Comparison of ENCODE assay signal across 8 cellular contexts in genomic region chr16:1645914-1646525, GRCh38. TPM values are rescaled to one million over a fixed set of nuclear protein-coding genes. Genes with fewer than 3 reads are reported as not detected.
DNase-seq lines count a peak whose midpoint lies in the region; ATAC-seq and TF ChIP-seq lines count a peak whose summit lies in the region.

No MANE protein-coding gene starts in this region.

- no TSS peak for BruUV-seq in Panc1 (replicated peaks; lab: Mats Ljungman, UMichigan)

- no peaks in the 10 kb centered on the region for H3K27me3 Mint-ChIP-seq in activated naive CD8-positive, alpha-beta T cell treated with anti-CD3 and anti-CD28 coated beads for 36 hours

- peak; percentile 82 for ATAC-seq in Panc1
- no peak for ATAC-seq in GM21786 (IDR thresholded peaks at IDR 0.05; ENCODE audit: unreplicated experiment)
- ATAC-seq in GM18517 (IDR thresholded peaks at IDR 0.05; ENCODE audit: unreplicated experiment), result no peak

- H3K9me3 ChIP-seq in Panc1 (ENCODE audit: control insufficient read depth, insufficient read depth, low read depth, low read length), result no peaks in the 10 kb centered on the region
- H3K9me3 ChIP-seq in transverse colon, result no peaks in the 10 kb centered on the region

- no peaks in the 10 kb centered on the region for H3K9me3 Mint-ChIP-seq in activated naive CD8-positive, alpha-beta T cell treated with anti-CD3 and anti-CD28 coated beads for 36 hours

- intact Hi-C loops in Panc1 (cut with micrococcal nuclease; ENCODE audit: unreplicated experiment), result no loop called here
- intact Hi-C loops in transverse colon (cut with DNase I; ENCODE audit: low total_unique reads), result no loop called here

- peaks cover 4% of the 10 kb centered on the region; the same call in 1 of the 2 replicates for H3K36me3 ChIP-seq in Panc1 (ENCODE audit: control insufficient read depth, insufficient read depth, low read length)
- H3K36me3 ChIP-seq in transverse colon, result peaks cover 0 to 22% (median 9%) of the 10 kb centered on the region in 4 donors

- H3K27me3 ChIP-seq in Panc1 (ENCODE audit: control insufficient read depth, insufficient read depth, low read length), result no peaks in the 10 kb centered on the region
- no peaks in the 10 kb centered on the region for H3K27me3 ChIP-seq in transverse colon

- WGBS in transverse colon (ENCODE audit: low coverage in 1 of 2), 2 donors, result 76% methylated on average over 4 to 13 of the region's 13 CpGs

- H3K4me3 Mint-ChIP-seq in activated naive CD8-positive, alpha-beta T cell treated with anti-CD3 and anti-CD28 coated beads for 36 hours, result no peak overlapping the region

- TF ChIP-seq CTCF in Panc1 (IDR thresholded peaks at IDR 0.05), result no peak
- no peak for TF ChIP-seq CTCF in transverse colon (IDR thresholded peaks at IDR 0.05)

- in situ Hi-C loops in Caki2 (cut with HindIII; ENCODE audit: low pct_unique_long_range_greater_than_20kb, low sequenced_read_pairs), result no loop called here
- in situ Hi-C loops in Panc1 (cut with HindIII; ENCODE audit: low pct_unique_long_range_greater_than_20kb, low sequenced_read_pairs), result no loop called here
- in situ Hi-C loops in transverse colon (cut with MboI; ENCODE audit: low pct_ligation_motif_present in 1 of 4, low pct_unique_long_range_greater_than_20kb in 1 of 4, low sequenced_read_pairs in 3 of 4), result no loop called here

- 0 out of 2 replicates have a peak, but pooled peaks cover 5% of the 10 kb centered on the region for H3K4me1 ChIP-seq in Panc1 (ENCODE audit: control insufficient read depth, insufficient read depth, low read length)
- no peaks in the 10 kb centered on the region for H3K4me1 ChIP-seq in transverse colon

- peaks cover 28% of the 10 kb centered on the region for H3K36me3 Mint-ChIP-seq in activated naive CD8-positive, alpha-beta T cell treated with anti-CD3 and anti-CD28 coated beads for 36 hours

- H3K4me1 Mint-ChIP-seq in activated naive CD8-positive, alpha-beta T cell treated with anti-CD3 and anti-CD28 coated beads for 36 hours, result peaks cover 21% of the 10 kb centered on the region

- H3K4me3 ChIP-seq in Panc1 (ENCODE audit: low read depth in 2 of 2, low read length in 2 of 2), result no peak overlapping the region
- no peak overlapping the region for H3K4me3 ChIP-seq in transverse colon

- H3K27ac ChIP-seq in Panc1 (ENCODE audit: low read length), result peak overlapping the region; percentile 5
- H3K27ac ChIP-seq in transverse colon, result no peak overlapping the region

- POLR2A ChIA-PET in Panc1 (lab: Charles Lee), result interaction anchor here (0.6 kb wide), 1 partner anchor 227 kb away, joined by 8 read pairs; no protein-coding TSS in a partner anchor

- CTCF ChIA-PET in Panc1 (lab: Charles Lee), result no interaction called here

- TF ChIP-seq POLR2A in transverse colon (IDR thresholded peaks at IDR 0.05), result no peak

- no peak for TF ChIP-seq EP300 in transverse colon (IDR thresholded peaks at IDR 0.05; ENCODE audit: low read depth)

- DNase-seq in Caki2 (ENCODE audit: low read depth) (peak; percentile 64), Panc1 (ENCODE audit: low read depth, low spot score) (peak; percentile 18), renal cortical epithelial cell (ENCODE audit: low read depth) (peak; percentile 82), transverse colon (no peak)
- peak; percentile 18 for DNase-seq in activated naive CD8-positive, alpha-beta T cell treated with anti-CD3 and anti-CD28 coated beads for 36 hours
- DNase-seq in effector CD4-positive, alpha-beta T cell, result no peak

- H3K27ac Mint-ChIP-seq in activated naive CD8-positive, alpha-beta T cell treated with anti-CD3 and anti-CD28 coated beads for 36 hours, result peak overlapping the region; percentile 71

RNA-seq across cellular contexts. Expression of gene JPT2, which starts 32.1 kb away (rescaled TPM):
- 257 and 290 TPM in 2 replicates for total RNA-seq in Caki2 (2014; rRNA removed; shearing (Covaris generic); ENCODE audit: low replicate concordance)
- 200 TPM for total RNA-seq in Panc1 (2021; ENCODE audit: unreplicated experiment)
- polyA plus RNA-seq in Panc1 (2012; ENCODE audit: insufficient read length), result 144 TPM
- total RNA-seq in activated naive CD8-positive, alpha-beta T cell treated with anti-CD3 and anti-CD28 coated beads for 36 hours, result 10 to 100 TPM; 91.4 to 96.2 TPM
- total RNA-seq in renal cortical epithelial cell, result 149 and 284 TPM in 2 replicates
- total RNA-seq in transverse colon, result 10 to 100 TPM; 12.0 to 31.5 (median 25.1) TPM

RNA-seq across cellular contexts. Expression of gene CRAMP1, which starts 33.9 kb away (rescaled TPM):
- total RNA-seq in Caki2 (2014; rRNA removed; shearing (Covaris generic); ENCODE audit: low replicate concordance), result 4.1 TPM in 2 replicates
- total RNA-seq in Panc1 (2021; ENCODE audit: unreplicated experiment) (28.8 TPM), renal cortical epithelial cell (4.9 and 14.2 TPM in 2 replicates), transverse colon (10 to 100 TPM; 10.1 to 52.7 (median 16.2) TPM)
- 15.8 TPM for polyA plus RNA-seq in Panc1 (2012; ENCODE audit: insufficient read length)
- 10 to 100 TPM; 14.4 to 17.0 TPM for total RNA-seq in activated naive CD8-positive, alpha-beta T cell treated with anti-CD3 and anti-CD28 coated beads for 36 hours

RNA-seq across cellular contexts. Expression of gene IFT140, which starts 34.1 kb away (rescaled TPM):
- 34.1 and 57.5 TPM in 2 replicates for total RNA-seq in Caki2 (2014; rRNA removed; shearing (Covaris generic); ENCODE audit: low replicate concordance)
- total RNA-seq in Panc1 (2021; ENCODE audit: unreplicated experiment), result 25.5 TPM
- polyA plus RNA-seq in Panc1 (2012; ENCODE audit: insufficient read length), result 29.3 TPM
- total RNA-seq in activated naive CD8-positive, alpha-beta T cell treated with anti-CD3 and anti-CD28 coated beads for 36 hours, result 1 to 10 TPM; 7.1 to 9.5 TPM
- total RNA-seq in renal cortical epithelial cell, result 19.1 and 59.2 TPM in 2 replicates
- total RNA-seq in transverse colon, result 10 to 100 TPM; 16.2 to 26.6 (median 22.0) TPM

RNA-seq across cellular contexts. Expression of gene MAPK8IP3, which starts 60.0 kb away (rescaled TPM):
- 13.8 and 24.5 TPM in 2 replicates for total RNA-seq in Caki2 (2014; rRNA removed; shearing (Covaris generic); ENCODE audit: low replicate concordance)
- total RNA-seq in Panc1 (2021; ENCODE audit: unreplicated experiment) (108 TPM), renal cortical epithelial cell (22.9 and 40.0 TPM in 2 replicates), transverse colon (100 to 1,000 TPM in 2 of 4 donors, 10 to 100 TPM in 2; 74.0 to 250 (median 138) TPM)
- polyA plus RNA-seq in Panc1 (2012; ENCODE audit: insufficient read length), result 113 TPM
- total RNA-seq in activated naive CD8-positive, alpha-beta T cell treated with anti-CD3 and anti-CD28 coated beads for 36 hours, result 10 to 100 TPM; 46.7 to 47.3 TPM

Comparison
In these comparisons a context has a peak if more than half of its experiments do, and no peak if none do; other contexts are left out.
1. DNase-seq: peak in Caki2 (single experiment), Panc1 (single experiment), activated naive CD8-positive, alpha-beta T cell treated with anti-CD3 and anti-CD28 coated beads for 36 hours (single experiment) and renal cortical epithelial cell (single experiment); none in transverse colon (single experiment) and effector CD4-positive, alpha-beta T cell (single experiment).